In genomic region chr1:221675880-221676800, GRCh38 we compare ENCODE assay signal across 17 cellular contexts.
DNase-seq lines count a peak whose midpoint lies in the region; ATAC-seq, FAIRE-seq and TF ChIP-seq lines count a peak whose summit lies in the region.
"Had no signal": no experiment of that assay in that cellular context is flagged by ENCODE, and none has a peak within 500 bp of the region (broad histone marks: within the 10 kb centered on the region; RNA-seq: fewer than 3 reads in every experiment).

No MANE protein-coding gene starts in this region.

- DNase-seq in left lobe of liver (ENCODE audit: low spot score) (no peak), pancreas (no peak), ascending aorta (ENCODE audit: low spot score in 2 of 2) (no peak)
- DNase-seq in activated T-cell treated with anti-CD3 and anti-CD28 coated beads, Interleukin-2, amount 50 U/mL, for 48 hours, result no peak
- DNase-seq: ACHN; BE2C; C1 segment of cervical spinal cord; CD4-positive, alpha-beta T cell; DMS153; DMS79; GDM1; HCEC 1CT; KG1 had no signal

- H3K9me3 ChIP-seq in pancreas (no peaks in the 10 kb centered on the region), ascending aorta (no peaks in the 10 kb centered on the region)
- H3K9me3 ChIP-seq: BE2C had no signal

- H3K27ac Mint-ChIP-seq in activated T-helper 17 cell treated with anti-CD3 and anti-CD28 coated beads, Interleukin-2, amount 50 U/mL, for 72 hours, result peak overlapping the region; percentile 7
- H3K27ac Mint-ChIP-seq: CD4-positive, alpha-beta T cell had no signal

- no peak overlapping the region for H3K4me3 Mint-ChIP-seq in activated T-helper 17 cell treated with anti-CD3 and anti-CD28 coated beads, Interleukin-2, amount 50 U/mL, for 72 hours
- H3K4me3 Mint-ChIP-seq: CD4-positive, alpha-beta T cell had no signal

- H3K27me3 Mint-ChIP-seq in activated T-helper 17 cell treated with anti-CD3 and anti-CD28 coated beads, Interleukin-2, amount 50 U/mL, for 72 hours, result no peaks in the 10 kb centered on the region
- H3K27me3 Mint-ChIP-seq: CD4-positive, alpha-beta T cell had no signal

- H3K27me3 ChIP-seq in pancreas, result no peaks in the 10 kb centered on the region
- no peaks in the 10 kb centered on the region for H3K27me3 ChIP-seq in ascending aorta
- H3K27me3 ChIP-seq: BE2C had no signal

- H3K27ac ChIP-seq in pancreas (peak overlapping the region in 2 of 4 donors; percentile 25 to 28), ascending aorta (no peak overlapping the region)

- no peaks in the 10 kb centered on the region for H3K36me3 ChIP-seq in pancreas
- no peaks in the 10 kb centered on the region for H3K36me3 ChIP-seq in ascending aorta
- H3K36me3 ChIP-seq: BE2C had no signal

- H3K4me1 Mint-ChIP-seq in activated T-helper 17 cell treated with anti-CD3 and anti-CD28 coated beads, Interleukin-2, amount 50 U/mL, for 72 hours, result peaks cover 5% of the 10 kb centered on the region

- H3K4me3 ChIP-seq in pancreas, result no peak overlapping the region
- no peak overlapping the region for H3K4me3 ChIP-seq in ascending aorta

- FAIRE-seq in pancreas (lab: Jason Lieb, UNC), result no peak
- FAIRE-seq: A204.1 had no signal

- H3K9me3 Mint-ChIP-seq in activated T-helper 17 cell treated with anti-CD3 and anti-CD28 coated beads, Interleukin-2, amount 50 U/mL, for 72 hours, result peaks cover 12% of the 10 kb centered on the region

- H3K4me1 ChIP-seq in pancreas (no peaks in the 10 kb centered on the region), ascending aorta (no peaks in the 10 kb centered on the region)
- H3K4me1 ChIP-seq: BE2C had no signal

- H3K36me3 Mint-ChIP-seq in activated T-helper 17 cell treated with anti-CD3 and anti-CD28 coated beads, Interleukin-2, amount 50 U/mL, for 72 hours (ENCODE audit: low read depth), result no peaks in the 10 kb centered on the region

- TF ChIP-seq CTCF in pancreas (IDR thresholded peaks at IDR 0.05) (no peak), ascending aorta (IDR thresholded peaks at IDR 0.05) (no peak)

- WGBS in pancreas, 2 donors, result 58 to 61% methylated on average over 5 of the region's 5 CpGs

- intact Hi-C loops in pancreas (cut with DNase I), result no loop called here
- intact Hi-C loops in ascending aorta (cut with DNase I), result no loop called here

- no peak for ATAC-seq in activated T-helper 17 cell treated with anti-CD3 and anti-CD28 coated beads, Interleukin-2, amount 50 U/mL, for 72 hours (replicated peaks)
- ATAC-seq in left lobe of liver (peak; percentile 39), pancreas (peak in 3 of 4 donors; percentile 35 to 70 (median 47)), GM18498 (IDR thresholded peaks at IDR 0.05; ENCODE audit: unreplicated experiment) (no peak), HG02840 (IDR thresholded peaks at IDR 0.05; ENCODE audit: low FRiP score, unreplicated experiment) (no peak)

Comparison
In these comparisons a context has a peak if more than half of its experiments do, and no peak if none do; other contexts are left out.
1. ATAC-seq: peak in left lobe of liver (single experiment) and pancreas (3 of 4); none in activated T-helper 17 cell treated with anti-CD3 and anti-CD28 coated beads, Interleukin-2, amount 50 U/mL, for 72 hours (single experiment), GM18498 (single experiment) and HG02840 (single experiment).